In the genomic region with DNA sequence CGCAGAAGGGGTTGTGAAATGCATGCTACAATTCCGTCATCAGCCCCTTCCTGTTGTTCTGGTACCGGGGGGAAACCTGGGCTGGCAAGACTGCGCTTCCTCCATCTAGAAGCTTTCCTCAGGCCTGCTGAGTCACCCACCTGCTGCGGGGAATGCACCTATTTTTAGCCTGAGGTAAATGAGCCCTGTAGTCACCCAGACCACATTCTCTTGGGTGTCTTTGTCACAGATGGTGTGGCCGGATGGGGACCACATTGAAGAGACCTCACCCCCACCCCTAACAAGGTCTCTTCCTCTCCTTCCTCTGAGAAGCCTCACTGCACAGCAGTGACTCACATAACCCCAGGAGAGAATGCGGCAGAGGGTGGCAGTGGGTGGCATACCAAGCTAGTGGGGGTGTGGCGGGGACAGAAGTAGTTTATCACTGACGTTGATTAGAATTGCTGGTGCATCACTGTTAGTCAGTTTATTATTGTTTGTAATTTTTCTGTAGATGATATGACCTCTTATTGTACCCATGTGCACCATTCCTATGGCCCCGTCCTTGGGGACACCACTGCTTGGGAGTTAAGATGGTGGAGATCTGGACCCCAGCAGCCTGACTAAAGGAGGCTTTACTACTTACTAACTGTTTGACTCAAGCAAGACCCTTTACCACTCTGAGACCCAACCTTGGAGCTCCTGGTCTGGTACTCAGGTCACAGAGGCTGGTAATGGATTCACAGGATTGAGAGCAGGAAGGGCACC, we compare ENCODE assay signal across 1 cellular context.
TF ChIP-seq lines count a peak whose summit lies in the region.

No MANE protein-coding gene starts in this region.

TF ChIP-seq in A549, 52 proteins besides CTCF, POLR2A, EP300 and RAD21 (continued from another document):
- no peak for TF ChIP-seq SREBF2 (IDR thresholded peaks at IDR 0.05)
- TF ChIP-seq MYC (IDR thresholded peaks at IDR 0.05; ENCODE audit: borderline replicate concordance, low read length), result no peak; the same call in 1 of the 2 replicates
- no peak; the same call in 1 of the 2 replicates for TF ChIP-seq EHF (CRISPR knock-in tag; IDR thresholded peaks at IDR 0.05)
- peak; percentile 74 for TF ChIP-seq JUNB (IDR thresholded peaks at IDR 0.05)
- no peak for TF ChIP-seq RCOR1 (IDR thresholded peaks at IDR 0.05; ENCODE audit: low read depth, low read length)
- no peak for TF ChIP-seq KDM5A (IDR thresholded peaks at IDR 0.05)
- peak; percentile 37; the same call in 2 of the 3 replicates for TF ChIP-seq SMC3 (IDR thresholded peaks at IDR 0.05)
- TF ChIP-seq, protein P1, sequence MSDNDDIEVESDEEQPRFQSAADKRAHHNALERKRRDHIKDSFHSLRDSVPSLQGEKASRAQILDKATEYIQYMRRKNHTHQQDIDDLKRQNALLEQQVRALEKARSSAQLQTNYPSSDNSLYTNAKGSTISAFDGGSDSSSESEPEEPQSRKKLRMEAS (IDR thresholded peaks at IDR 0.05), result peak; percentile 63; the same call in 1 of the 2 replicates
- no peak for TF ChIP-seq HEYL (CRISPR knock-in tag; IDR thresholded peaks at IDR 0.05)
- peak; percentile 62; the same call in 1 of the 2 replicates for TF ChIP-seq RARB (CRISPR knock-in tag; IDR thresholded peaks at IDR 0.05)
- TF ChIP-seq, protein P2, sequence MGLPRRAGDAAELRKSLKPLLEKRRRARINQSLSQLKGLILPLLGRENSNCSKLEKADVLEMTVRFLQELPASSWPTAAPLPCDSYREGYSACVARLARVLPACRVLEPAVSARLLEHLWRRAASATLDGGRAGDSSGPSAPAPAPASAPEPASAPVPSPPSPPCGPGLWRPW (IDR thresholded peaks at IDR 0.05), result no peak; the same call in 1 of the 2 replicates
- TF ChIP-seq, protein P3, sequence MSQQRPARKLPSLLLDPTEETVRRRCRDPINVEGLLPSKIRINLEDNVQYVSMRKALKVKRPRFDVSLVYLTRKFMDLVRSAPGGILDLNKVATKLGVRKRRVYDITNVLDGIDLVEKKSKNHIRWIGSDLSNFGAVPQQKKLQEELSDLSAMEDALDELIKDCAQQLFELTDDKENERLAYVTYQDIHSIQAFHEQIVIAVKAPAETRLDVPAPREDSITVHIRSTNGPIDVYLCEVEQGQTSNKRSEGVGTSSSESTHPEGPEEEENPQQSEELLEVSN (IDR thresholded peaks at IDR 0.05; ENCODE audit: borderline replicate concordance, low read depth), result no peak
- TF ChIP-seq, protein P4, sequence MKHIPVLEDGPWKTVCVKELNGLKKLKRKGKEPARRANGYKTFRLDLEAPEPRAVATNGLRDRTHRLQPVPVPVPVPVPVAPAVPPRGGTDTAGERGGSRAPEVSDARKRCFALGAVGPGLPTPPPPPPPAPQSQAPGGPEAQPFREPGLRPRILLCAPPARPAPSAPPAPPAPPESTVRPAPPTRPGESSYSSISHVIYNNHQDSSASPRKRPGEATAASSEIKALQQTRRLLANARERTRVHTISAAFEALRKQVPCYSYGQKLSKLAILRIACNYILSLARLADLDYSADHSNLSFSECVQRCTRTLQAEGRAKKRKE (CRISPR knock-in tag; IDR thresholded peaks at IDR 0.05; ENCODE audit: low read depth), result no peak; the same call in 1 of the 2 replicates
- TF ChIP-seq HDAC2 (IDR thresholded peaks at IDR 0.05), result no peak
- no peak for TF ChIP-seq BHLHE40 (IDR thresholded peaks at IDR 0.05; ENCODE audit: low read depth, low read length)
- TF ChIP-seq RNF2 (IDR thresholded peaks at IDR 0.05; ENCODE audit: borderline replicate concordance, low read depth), result no peak
- TF ChIP-seq CHD4 (IDR thresholded peaks at IDR 0.05; ENCODE audit: borderline replicate concordance), result no peak
- TF ChIP-seq NPAS2 (CRISPR knock-in tag; IDR thresholded peaks at IDR 0.05; ENCODE audit: borderline replicate concordance), result no peak
- TF ChIP-seq FOSL2 (IDR thresholded peaks at IDR 0.05), result peak; percentile 81
- TF ChIP-seq FOSL2 (CRISPR knock-in tag; IDR thresholded peaks at IDR 0.05), result peak; percentile 90
- TF ChIP-seq TFCP2L1 (CRISPR knock-in tag; IDR thresholded peaks at IDR 0.05), result 0 out of 2 replicates have a peak, but pooled peaks have one; percentile 33
- TF ChIP-seq TP53 (CRISPR knock-in tag; IDR thresholded peaks at IDR 0.05), result no peak
- 0 out of 2 replicates have a peak, but pooled peaks have one; percentile 44 for TF ChIP-seq NFE2L2 (conservative IDR thresholded peaks at IDR 0.05; ENCODE audit: low read length)
- TF ChIP-seq MAZ (IDR thresholded peaks at IDR 0.05; ENCODE audit: borderline replicate concordance, low read depth, low read length), result no peak
- no peak for TF ChIP-seq CBX2 (IDR thresholded peaks at IDR 0.05; ENCODE audit: borderline replicate concordance, low read depth)
- TF ChIP-seq KDM1A (IDR thresholded peaks at IDR 0.05; ENCODE audit: low read depth), result no peak
- TF ChIP-seq JUN (IDR thresholded peaks at IDR 0.05), result peak; percentile 86 to 89
- TF ChIP-seq, protein P5, sequence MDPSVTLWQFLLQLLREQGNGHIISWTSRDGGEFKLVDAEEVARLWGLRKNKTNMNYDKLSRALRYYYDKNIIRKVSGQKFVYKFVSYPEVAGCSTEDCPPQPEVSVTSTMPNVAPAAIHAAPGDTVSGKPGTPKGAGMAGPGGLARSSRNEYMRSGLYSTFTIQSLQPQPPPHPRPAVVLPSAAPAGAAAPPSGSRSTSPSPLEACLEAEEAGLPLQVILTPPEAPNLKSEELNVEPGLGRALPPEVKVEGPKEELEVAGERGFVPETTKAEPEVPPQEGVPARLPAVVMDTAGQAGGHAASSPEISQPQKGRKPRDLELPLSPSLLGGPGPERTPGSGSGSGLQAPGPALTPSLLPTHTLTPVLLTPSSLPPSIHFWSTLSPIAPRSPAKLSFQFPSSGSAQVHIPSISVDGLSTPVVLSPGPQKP (IDR thresholded peaks at IDR 0.05; ENCODE audit: low read depth, low read length), result no peak
- TF ChIP-seq MAFK (IDR thresholded peaks at IDR 0.05; ENCODE audit: partially characterized antibody), result peak; percentile 85
- peak; percentile 75 for TF ChIP-seq GATA3 (IDR thresholded peaks at IDR 0.05; ENCODE audit: borderline replicate concordance)
- no peak for TF ChIP-seq FOXS1 (CRISPR knock-in tag; IDR thresholded peaks at IDR 0.05)
- TF ChIP-seq, protein P6, sequence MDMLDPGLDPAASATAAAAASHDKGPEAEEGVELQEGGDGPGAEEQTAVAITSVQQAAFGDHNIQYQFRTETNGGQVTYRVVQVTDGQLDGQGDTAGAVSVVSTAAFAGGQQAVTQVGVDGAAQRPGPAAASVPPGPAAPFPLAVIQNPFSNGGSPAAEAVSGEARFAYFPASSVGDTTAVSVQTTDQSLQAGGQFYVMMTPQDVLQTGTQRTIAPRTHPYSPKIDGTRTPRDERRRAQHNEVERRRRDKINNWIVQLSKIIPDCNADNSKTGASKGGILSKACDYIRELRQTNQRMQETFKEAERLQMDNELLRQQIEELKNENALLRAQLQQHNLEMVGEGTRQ (IDR thresholded peaks at IDR 0.05), result no peak
- no peak; the same call in 1 of the 2 replicates for TF ChIP-seq RFX5 (IDR thresholded peaks at IDR 0.05)
- TF ChIP-seq ZC3H11A (IDR thresholded peaks at IDR 0.05), result no peak
- no peak for TF ChIP-seq ZFP36 (IDR thresholded peaks at IDR 0.05; ENCODE audit: borderline replicate concordance, partially characterized antibody)
- no peak for TF ChIP-seq FOSB (CRISPR knock-in tag; IDR thresholded peaks at IDR 0.05)
- TF ChIP-seq, protein P7, sequence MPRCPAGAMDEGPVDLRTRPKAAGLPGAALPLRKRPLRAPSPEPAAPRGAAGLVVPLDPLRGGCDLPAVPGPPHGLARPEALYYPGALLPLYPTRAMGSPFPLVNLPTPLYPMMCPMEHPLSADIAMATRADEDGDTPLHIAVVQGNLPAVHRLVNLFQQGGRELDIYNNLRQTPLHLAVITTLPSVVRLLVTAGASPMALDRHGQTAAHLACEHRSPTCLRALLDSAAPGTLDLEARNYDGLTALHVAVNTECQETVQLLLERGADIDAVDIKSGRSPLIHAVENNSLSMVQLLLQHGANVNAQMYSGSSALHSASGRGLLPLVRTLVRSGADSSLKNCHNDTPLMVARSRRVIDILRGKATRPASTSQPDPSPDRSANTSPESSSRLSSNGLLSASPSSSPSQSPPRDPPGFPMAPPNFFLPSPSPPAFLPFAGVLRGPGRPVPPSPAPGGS (IDR thresholded peaks at IDR 0.05), result peak; percentile 69; the same call in 1 of the 3 replicates
- peak; percentile 77 to 87 for TF ChIP-seq CEBPB (IDR thresholded peaks at IDR 0.05)
- TF ChIP-seq HOXA7 (CRISPR knock-in tag; IDR thresholded peaks at IDR 0.05), result 0 out of 2 replicates have a peak, but pooled peaks have one; percentile 10
- no peak for TF ChIP-seq PHF8 (IDR thresholded peaks at IDR 0.05; ENCODE audit: borderline replicate concordance, low read depth)
- no peak for TF ChIP-seq ZNF302 (CRISPR knock-in tag; IDR thresholded peaks at IDR 0.05)
- no peak for TF ChIP-seq CBX8 (IDR thresholded peaks at IDR 0.05)
- TF ChIP-seq, protein P8, sequence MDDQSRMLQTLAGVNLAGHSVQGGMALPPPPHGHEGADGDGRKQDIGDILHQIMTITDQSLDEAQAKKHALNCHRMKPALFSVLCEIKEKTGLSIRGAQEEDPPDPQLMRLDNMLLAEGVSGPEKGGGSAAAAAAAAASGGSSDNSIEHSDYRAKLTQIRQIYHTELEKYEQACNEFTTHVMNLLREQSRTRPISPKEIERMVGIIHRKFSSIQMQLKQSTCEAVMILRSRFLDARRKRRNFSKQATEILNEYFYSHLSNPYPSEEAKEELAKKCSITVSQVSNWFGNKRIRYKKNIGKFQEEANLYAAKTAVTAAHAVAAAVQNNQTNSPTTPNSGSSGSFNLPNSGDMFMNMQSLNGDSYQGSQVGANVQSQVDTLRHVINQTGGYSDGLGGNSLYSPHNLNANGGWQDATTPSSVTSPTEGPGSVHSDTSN (IDR thresholded peaks at IDR 0.05), result no peak
- no peak for TF ChIP-seq CHD2 (IDR thresholded peaks at IDR 0.05; ENCODE audit: low read length, partially characterized antibody)
- TF ChIP-seq, protein P9, sequence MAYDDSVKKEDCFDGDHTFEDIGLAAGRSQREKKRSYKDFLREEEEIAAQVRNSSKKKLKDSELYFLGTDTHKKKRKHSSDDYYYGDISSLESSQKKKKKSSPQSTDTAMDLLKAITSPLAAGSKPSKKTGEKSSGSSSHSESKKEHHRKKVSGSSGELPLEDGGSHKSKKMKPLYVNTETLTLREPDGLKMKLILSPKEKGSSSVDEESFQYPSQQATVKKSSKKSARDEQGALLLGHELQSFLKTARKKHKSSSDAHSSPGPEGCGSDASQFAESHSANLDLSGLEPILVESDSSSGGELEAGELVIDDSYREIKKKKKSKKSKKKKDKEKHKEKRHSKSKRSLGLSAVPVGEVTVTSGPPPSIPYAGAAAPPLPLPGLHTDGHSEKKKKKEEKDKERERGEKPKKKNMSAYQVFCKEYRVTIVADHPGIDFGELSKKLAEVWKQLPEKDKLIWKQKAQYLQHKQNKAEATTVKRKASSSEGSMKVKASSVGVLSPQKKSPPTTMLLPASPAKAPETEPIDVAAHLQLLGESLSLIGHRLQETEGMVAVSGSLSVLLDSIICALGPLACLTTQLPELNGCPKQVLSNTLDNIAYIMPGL (CRISPR knock-in tag; IDR thresholded peaks at IDR 0.05; ENCODE audit: borderline replicate concordance), result no peak
- TF ChIP-seq, protein P10, sequence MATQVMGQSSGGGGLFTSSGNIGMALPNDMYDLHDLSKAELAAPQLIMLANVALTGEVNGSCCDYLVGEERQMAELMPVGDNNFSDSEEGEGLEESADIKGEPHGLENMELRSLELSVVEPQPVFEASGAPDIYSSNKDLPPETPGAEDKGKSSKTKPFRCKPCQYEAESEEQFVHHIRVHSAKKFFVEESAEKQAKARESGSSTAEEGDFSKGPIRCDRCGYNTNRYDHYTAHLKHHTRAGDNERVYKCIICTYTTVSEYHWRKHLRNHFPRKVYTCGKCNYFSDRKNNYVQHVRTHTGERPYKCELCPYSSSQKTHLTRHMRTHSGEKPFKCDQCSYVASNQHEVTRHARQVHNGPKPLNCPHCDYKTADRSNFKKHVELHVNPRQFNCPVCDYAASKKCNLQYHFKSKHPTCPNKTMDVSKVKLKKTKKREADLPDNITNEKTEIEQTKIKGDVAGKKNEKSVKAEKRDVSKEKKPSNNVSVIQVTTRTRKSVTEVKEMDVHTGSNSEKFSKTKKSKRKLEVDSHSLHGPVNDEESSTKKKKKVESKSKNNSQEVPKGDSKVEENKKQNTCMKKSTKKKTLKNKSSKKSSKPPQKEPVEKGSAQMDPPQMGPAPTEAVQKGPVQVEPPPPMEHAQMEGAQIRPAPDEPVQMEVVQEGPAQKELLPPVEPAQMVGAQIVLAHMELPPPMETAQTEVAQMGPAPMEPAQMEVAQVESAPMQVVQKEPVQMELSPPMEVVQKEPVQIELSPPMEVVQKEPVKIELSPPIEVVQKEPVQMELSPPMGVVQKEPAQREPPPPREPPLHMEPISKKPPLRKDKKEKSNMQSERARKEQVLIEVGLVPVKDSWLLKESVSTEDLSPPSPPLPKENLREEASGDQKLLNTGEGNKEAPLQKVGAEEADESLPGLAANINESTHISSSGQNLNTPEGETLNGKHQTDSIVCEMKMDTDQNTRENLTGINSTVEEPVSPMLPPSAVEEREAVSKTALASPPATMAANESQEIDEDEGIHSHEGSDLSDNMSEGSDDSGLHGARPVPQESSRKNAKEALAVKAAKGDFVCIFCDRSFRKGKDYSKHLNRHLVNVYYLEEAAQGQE (IDR thresholded peaks at IDR 0.05), result no peak
